Comparison of ENCODE assay signal across 9 cellular contexts in genomic region chr9:33719581-33720374, GRCh38.
DNase-seq lines count a peak whose midpoint lies in the region; ATAC-seq, FAIRE-seq and TF ChIP-seq lines count a peak whose summit lies in the region.
"Had no signal": no experiment of that assay in that cellular context is flagged by ENCODE, and none has a peak within 500 bp of the region (broad histone marks: within the 10 kb centered on the region; RNA-seq: fewer than 3 reads in every experiment).

No MANE protein-coding gene starts in this region.

- DNase-seq in A172 (ENCODE audit: low spot score) (peak; percentile 11), GM12891 (ENCODE audit: insufficient read length, low spot score) (no peak), NCI-H2081 treated with DMSO at 0.1 percent for 48 hours (lab: John Stamatoyannopoulos, UW) (peak; percentile 71), activated T-cell treated with anti-CD3 and anti-CD28 coated beads for 48 hours (ENCODE audit: low read depth) (peak; percentile 35), heart left ventricle (peak in 2 of 5 donors; percentile 31 to 62), dedifferentiated amniotic fluid mesenchymal stem cell (ENCODE audit: extremely low spot score) (no peak)
- peak; percentile 37 to 44 for DNase-seq in stimulated activated CD4-positive, alpha-beta T cell treated with anti-CD3 and anti-CD28 coated beads, Interleukin-2, amount 100 ng/mL, for 48 hours

- peak; percentile 17 to 54 (median 44) for TF ChIP-seq CTCF in heart left ventricle (IDR thresholded peaks at IDR 0.05)

- TF ChIP-seq POLR2A in GM12891 (IDR thresholded peaks at IDR 0.05; ENCODE audit: low read depth, low read length) (no peak), heart left ventricle (IDR thresholded peaks at IDR 0.05) (no peak)

- peaks cover 0 to 9% (median 0%) of the 10 kb centered on the region in 9 donors for H3K27me3 ChIP-seq in heart left ventricle

- no peaks in the 10 kb centered on the region for H3K9me3 ChIP-seq in heart left ventricle

- peaks cover 0 to 15% (median 0%) of the 10 kb centered on the region in 12 donors for H3K4me1 ChIP-seq in heart left ventricle

- no peak overlapping the region for H3K4me3 ChIP-seq in heart left ventricle

- peak; percentile 80 for FAIRE-seq in GM12891 (lab: Jason Lieb, UNC)
- FAIRE-seq: colon had no signal

- ATAC-seq in heart left ventricle = peak in 3 of 4 donors; percentile 55 to 60 (median 56)
- ATAC-seq in HG02763 (IDR thresholded peaks at IDR 0.05; ENCODE audit: unreplicated experiment) = no peak

- no peaks in the 10 kb centered on the region for H3K36me3 ChIP-seq in heart left ventricle

- H3K27ac ChIP-seq in heart left ventricle = no peak overlapping the region

- intact Hi-C loops in heart left ventricle (cut with DNase I) = loop anchor here in 5 of 10 donors (2.0 to 10.0 kb wide), 4 partner anchors 42 to 437 kb away; partner anchors contain the start of gene NFX1 (in 1 of the 5)

- WGBS in heart left ventricle, 4 donors = 31 to 48% (median 39%) methylated on average over 18 to 19 of the region's 19 CpGs

TF ChIP-seq in GM12891, 5 proteins besides CTCF, POLR2A, EP300 and RAD21:
- TF ChIP-seq PAX5 (IDR thresholded peaks at IDR 0.05; ENCODE audit: insufficient read depth, low read length, severe bottlenecking) = no peak
- TF ChIP-seq POLR2AphosphoS5 (IDR thresholded peaks at IDR 0.05; ENCODE audit: low read depth, low read length) = no peak
- TF ChIP-seq POU2F2 (IDR thresholded peaks at IDR 0.05; ENCODE audit: low read depth, low read length) = no peak
- no peak for TF ChIP-seq SPI1 (IDR thresholded peaks at IDR 0.05; ENCODE audit: low read depth, low read length)
- no peak for TF ChIP-seq TAF1 (IDR thresholded peaks at IDR 0.05; ENCODE audit: low read depth, low read length)

Comparison
In these comparisons a context has a peak if more than half of its experiments do, and no peak if none do; other contexts are left out.
1. DNase-seq: peak in A172 (single experiment), NCI-H2081 treated with DMSO at 0.1 percent for 48 hours (single experiment), activated T-cell treated with anti-CD3 and anti-CD28 coated beads for 48 hours (single experiment) and stimulated activated CD4-positive, alpha-beta T cell treated with anti-CD3 and anti-CD28 coated beads, Interleukin-2, amount 100 ng/mL, for 48 hours (2 of 2); none in GM12891 (single experiment) and dedifferentiated amniotic fluid mesenchymal stem cell (single experiment).